Comparison of ENCODE assay signal across 13 cellular contexts in genomic region chr9:92463989-92464388, GRCh38. TPM values are rescaled to one million over a fixed set of nuclear protein-coding genes. Genes with fewer than 3 reads are reported as not detected.
DNase-seq lines count a peak whose midpoint lies in the region; ATAC-seq and TF ChIP-seq lines count a peak whose summit lies in the region.
"Had no signal": no experiment of that assay in that cellular context is flagged by ENCODE, and none has a peak within 500 bp of the region (broad histone marks: within the 10 kb centered on the region; RNA-seq: fewer than 3 reads in every experiment).

No MANE protein-coding gene starts in this region.

- CTCF ChIA-PET in mammary epithelial cell (lab: Charles Lee; ENCODE audit: low non-redundant PET), result no interaction called here

- TF ChIP-seq EP300 in suprapubic skin (IDR thresholded peaks at IDR 0.05), result no peak

- no peaks in the 10 kb centered on the region for H3K27me3 ChIP-seq in mammary epithelial cell (ENCODE audit: insufficient read depth, low read length)
- H3K27me3 ChIP-seq in hepatocyte, result no peaks in the 10 kb centered on the region
- no peaks in the 10 kb centered on the region for H3K27me3 ChIP-seq in suprapubic skin
- no peaks in the 10 kb centered on the region for H3K27me3 ChIP-seq in BE2C

- H3K9me2 ChIP-seq in hepatocyte (replicated peaks; ENCODE audit: insufficient read depth), result no peaks in the 10 kb centered on the region

- H2AFZ ChIP-seq in mammary epithelial cell (ENCODE audit: low read depth, low read length) (no peak overlapping the region), hepatocyte (no peak overlapping the region)

- H3K27ac ChIP-seq in mammary epithelial cell (ENCODE audit: insufficient read depth, low read depth, low read length) (no peak overlapping the region), hepatocyte (no peak overlapping the region), suprapubic skin (peak overlapping the region; percentile 27)

- intact Hi-C loops in mammary epithelial cell (cut with micrococcal nuclease), result no loop called here

- no peaks in the 10 kb centered on the region for H3K9me3 ChIP-seq in mammary epithelial cell (replicated peaks; ENCODE audit: insufficient read depth, low read length)
- H3K9me3 ChIP-seq in hepatocyte (ENCODE audit: low read depth), result no peaks in the 10 kb centered on the region
- no peaks in the 10 kb centered on the region for H3K9me3 ChIP-seq in suprapubic skin
- no peaks in the 10 kb centered on the region for H3K9me3 ChIP-seq in BE2C

- ATAC-seq in HG03139 (IDR thresholded peaks at IDR 0.05; ENCODE audit: unreplicated experiment), result no peak

- in situ Hi-C loops in mammary epithelial cell (cut with MboI; ENCODE audit: low sequenced_read_pairs in 2 of 2), result no loop called here

- no peak overlapping the region for H3K9ac ChIP-seq in mammary epithelial cell (ENCODE audit: insufficient read depth, low read length)

- no TSS peak for BruUV-seq in mammary epithelial cell (replicated peaks; lab: Mats Ljungman, UMichigan)

- no peaks in the 10 kb centered on the region for H3K79me2 ChIP-seq in mammary epithelial cell (ENCODE audit: insufficient read depth, low read length)
- no peaks in the 10 kb centered on the region for H3K79me2 ChIP-seq in hepatocyte

- TF ChIP-seq CTCF in HFF-Myc (IDR thresholded peaks at IDR 0.05; ENCODE audit: low read depth, low read length, missing control alignments) (no peak), mammary epithelial cell (conservative IDR thresholded peaks at IDR 0.05 in 1 of 2, IDR thresholded peaks at IDR 0.05 in 1 of 2; ENCODE audit: extremely low read depth in 1 of 2, insufficient read depth in 1 of 2, low read depth in 1 of 2, low read length in 2 of 2) (no peak), hepatocyte (IDR thresholded peaks at IDR 0.05; ENCODE audit: poor library complexity) (no peak), suprapubic skin (IDR thresholded peaks at IDR 0.05) (no peak), BE2C (IDR thresholded peaks at IDR 0.05; ENCODE audit: low read depth, low read length) (no peak)

- H3K36me3 ChIP-seq in mammary epithelial cell (ENCODE audit: insufficient read depth, low read length) (no peaks in the 10 kb centered on the region), hepatocyte (replicated peaks; ENCODE audit: insufficient read depth, low read depth) (no peaks in the 10 kb centered on the region), suprapubic skin (no peaks in the 10 kb centered on the region), BE2C (no peaks in the 10 kb centered on the region)

- DNase-seq in HFF-Myc (ENCODE audit: extremely low read depth, low read depth), result peak; percentile 85
- peak; percentile 60 for DNase-seq in mammary epithelial cell
- peak; percentile 27 for DNase-seq in hepatocyte (ENCODE audit: low spot score)
- DNase-seq in suprapubic skin (ENCODE audit: low spot score in 2 of 2), result no peak
- DNase-seq in iPS-NIHi11 (ENCODE audit: low spot score), result no peak
- DNase-seq in BE2C, result no peak
- DNase-seq in activated T-cell treated with anti-CD3 and anti-CD28 coated beads for 4 hours, result no peak
- DNase-seq: cerebellar nuclear complex, DMS79, H7, NCI-H146, nephron progenitor cell had no signal

- no peak overlapping the region for H3K4me3 ChIP-seq in HFF-Myc (replicated peaks; ENCODE audit: low read depth, low read length)
- no peak overlapping the region for H3K4me3 ChIP-seq in mammary epithelial cell (replicated peaks in 1 of 3; ENCODE audit: insufficient read depth in 1 of 3, low read depth in 2 of 3, low read length in 3 of 3)
- no peak overlapping the region for H3K4me3 ChIP-seq in hepatocyte
- no peak overlapping the region for H3K4me3 ChIP-seq in suprapubic skin
- H3K4me3 ChIP-seq in BE2C (ENCODE audit: low read depth, low read length), result no peak overlapping the region

- 87% methylated on average over 3 of the region's 3 CpGs for WGBS in mammary epithelial cell (ENCODE audit: low coverage, missing lambda C conversion rate)
- whole genome bisulfite sequencing in hepatocyte (ENCODE audit: low lambda C conversion rate, missing lambda C conversion rate), result 63% methylated on average over 3 of the region's 3 CpGs
- WGBS in suprapubic skin, result 46% methylated on average over 3 of the region's 3 CpGs

- no peaks in the 10 kb centered on the region for H4K20me1 ChIP-seq in mammary epithelial cell (ENCODE audit: insufficient read depth, low read length)
- H4K20me1 ChIP-seq in hepatocyte (ENCODE audit: insufficient read depth, poor library complexity, severe bottlenecking), result no peaks in the 10 kb centered on the region

- dilution Hi-C loops in mammary epithelial cell (cut with HindIII; ENCODE audit: low sequenced_read_pairs), result no loop called here

- H3K4me2 ChIP-seq in mammary epithelial cell (ENCODE audit: insufficient read depth, low read depth, low read length), result no peak overlapping the region
- H3K4me2 ChIP-seq in hepatocyte, result no peak overlapping the region

- TF ChIP-seq POLR2A in suprapubic skin (IDR thresholded peaks at IDR 0.05), result no peak

- H3K4me1 ChIP-seq in mammary epithelial cell (ENCODE audit: insufficient read depth, low read length), result no peaks in the 10 kb centered on the region
- H3K4me1 ChIP-seq in hepatocyte (ENCODE audit: insufficient read depth), result no peaks in the 10 kb centered on the region
- peaks cover 23% of the 10 kb centered on the region for H3K4me1 ChIP-seq in suprapubic skin
- peaks cover 4% of the 10 kb centered on the region; the same call in 1 of the 2 replicates for H3K4me1 ChIP-seq in BE2C

RNA-seq across cellular contexts. Expression of gene ASPN, which starts 18.3 kb away (rescaled TPM):
- total RNA-seq in mammary epithelial cell, result under 1 TPM in 1 of 2 donors, not detected in 1; 0.17 TPM
- polyA plus RNA-seq in mammary epithelial cell, result not detected
- not detected for polyA minus RNA-seq in mammary epithelial cell
- total RNA-seq in hepatocyte, result 33.6 and 35.3 TPM in 2 replicates
- 12.5 and 14.0 TPM in 2 replicates for polyA plus RNA-seq in hepatocyte
- 10 to 100 TPM in 1 of 4 donors, 1 to 10 TPM in 3; 2.8 to 13.3 (median 5.3) TPM for total RNA-seq in suprapubic skin
- polyA plus RNA-seq in BE2C (2012; ENCODE audit: insufficient read depth, insufficient read length, low read depth), result not detected
- total RNA-seq: H7 had no signal

RNA-seq across cellular contexts. Expression of gene OMD, which starts 39.7 kb away (rescaled TPM):
- total RNA-seq in mammary epithelial cell (not detected), hepatocyte (0.17 and 0.28 TPM in 2 replicates), suprapubic skin (1 to 10 TPM; 2.5 to 5.2 (median 2.7) TPM)
- polyA plus RNA-seq in mammary epithelial cell (not detected), hepatocyte (0.18 and 0.47 TPM in 2 replicates)
- polyA minus RNA-seq in mammary epithelial cell, result not detected
- polyA plus RNA-seq in BE2C (2012; ENCODE audit: insufficient read depth, insufficient read length, low read depth), result not detected
- total RNA-seq: H7 had no signal

RNA-seq across cellular contexts. Expression of gene OGN, which starts 59.6 kb away (rescaled TPM):
- total RNA-seq in mammary epithelial cell (not detected), hepatocyte (43.5 and 56.6 TPM in 2 replicates), suprapubic skin (1 to 10 TPM in 3 of 4 donors, under 1 TPM in 1; 0.97 to 2.4 (median 1.6) TPM)
- polyA plus RNA-seq in mammary epithelial cell (not detected), hepatocyte (12.6 and 16.7 TPM in 2 replicates)
- polyA minus RNA-seq in mammary epithelial cell, result not detected
- polyA plus RNA-seq in BE2C (2012; ENCODE audit: insufficient read depth, insufficient read length, low read depth), result not detected
- total RNA-seq: H7 had no signal

Comparison
In these comparisons a context has a peak if more than half of its experiments do, and no peak if none do; other contexts are left out.
1. DNase-seq: peak in HFF-Myc (single experiment), mammary epithelial cell (single experiment) and hepatocyte (single experiment); none in suprapubic skin (0 of 2), iPS-NIHi11 (single experiment), BE2C (single experiment) and activated T-cell treated with anti-CD3 and anti-CD28 coated beads for 4 hours (single experiment).
2. RNA of gene OGN, which starts 59.6 kb away (total RNA-seq): 43.5 to 56.6 TPM in hepatocyte; 0.97 to 2.4 TPM in suprapubic skin and not detected in mammary epithelial cell; every median in the first group is over 10 times any median in the second.